Comparison of ENCODE assay signal across 8 cellular contexts in the genomic region with DNA sequence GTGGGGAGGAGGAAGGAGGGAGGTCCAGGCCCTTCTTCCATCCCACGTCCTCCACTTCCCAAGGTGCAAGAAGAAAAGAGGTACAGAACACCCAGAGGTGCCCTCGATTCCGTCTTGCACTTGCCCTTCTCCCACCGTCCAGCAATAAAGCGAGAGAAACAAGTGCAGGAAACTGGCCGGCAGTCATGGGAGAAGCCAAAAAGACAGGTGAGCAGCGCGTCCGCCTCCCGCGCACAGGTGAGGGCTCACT. TPM values are rescaled to one million over a fixed set of nuclear protein-coding genes. Genes with fewer than 3 reads are reported as not detected.
A peak's percentile ranks its signal among the peaks of the same experiment; 100 is the strongest.
DNase-seq lines count a peak whose midpoint lies in the region; ATAC-seq and TF ChIP-seq lines count a peak whose summit lies in the region.

No MANE protein-coding gene starts in this region.

- H3K9me3 Mint-ChIP-seq in chondrocyte (ENCODE audit: low read depth): no peaks in the 10 kb centered on the region
- H3K9me3 Mint-ChIP-seq in natural killer cell: no peaks in the 10 kb centered on the region

- H3K4me3 ChIP-seq in DND-41 (ENCODE audit: low read depth in 1 of 2, low read length in 2 of 2) (peak overlapping the region; percentile 32 to 72; a peak in 3 of 4 replicates), HUES6 (ENCODE audit: low read depth, low read length) (peak overlapping the region; percentile 93)

- H3K36me3 Mint-ChIP-seq in chondrocyte (ENCODE audit: low read depth) (no peaks in the 10 kb centered on the region), natural killer cell (no peaks in the 10 kb centered on the region)

- no peak for TF ChIP-seq CTCF in DND-41 (IDR thresholded peaks at IDR 0.05; ENCODE audit: borderline replicate concordance, extremely low read depth, low read length, poor library complexity, severe bottlenecking)
- TF ChIP-seq CTCF in chondrocyte (IDR thresholded peaks at IDR 0.05): no peak
- TF ChIP-seq CTCF in natural killer cell (IDR thresholded peaks at IDR 0.05): no peak

- H3K4me1 ChIP-seq in DND-41 (ENCODE audit: insufficient read depth, low read length): peaks cover 28% of the 10 kb centered on the region
- H3K4me1 ChIP-seq in HUES6 (ENCODE audit: control insufficient read depth, insufficient read depth, low read length): peaks cover 35% of the 10 kb centered on the region

- H3K4me2 ChIP-seq in DND-41 (ENCODE audit: insufficient read depth, low read length): peak overlapping the region; percentile 87

- H3K9me3 ChIP-seq in DND-41 (ENCODE audit: insufficient read depth, low read length, severe bottlenecking): no peaks in the 10 kb centered on the region
- no peaks in the 10 kb centered on the region for H3K9me3 ChIP-seq in HUES6 (ENCODE audit: control insufficient read depth, insufficient read depth, low read depth, low read length)

- peak overlapping the region; percentile 64 for H3K27ac Mint-ChIP-seq in chondrocyte (ENCODE audit: unreplicated experiment)
- peak overlapping the region; percentile 88 to 90 for H3K27ac Mint-ChIP-seq in natural killer cell

- no peaks in the 10 kb centered on the region for H3K27me3 Mint-ChIP-seq in chondrocyte (ENCODE audit: low read depth)
- H3K27me3 Mint-ChIP-seq in natural killer cell (ENCODE audit: low read depth in 2 of 2): no peaks in the 10 kb centered on the region

- ATAC-seq in DND-41 (ENCODE audit: insufficient read depth, low read depth) (peak; percentile 15; the same call in 1 of the 3 replicates), natural killer cell (peak in 1 of 3 donors; percentile 11), HG02763 (IDR thresholded peaks at IDR 0.05; ENCODE audit: unreplicated experiment) (no peak), GM18511 (IDR thresholded peaks at IDR 0.05; ENCODE audit: unreplicated experiment) (no peak)

- peaks cover 26% of the 10 kb centered on the region for H3K4me1 Mint-ChIP-seq in chondrocyte (ENCODE audit: low read depth)
- H3K4me1 Mint-ChIP-seq in natural killer cell: peaks cover 20 to 23% of the 10 kb centered on the region in 2 donors

- intact Hi-C loops in natural killer cell (cut with micrococcal nuclease): loop anchor here (1.0 kb wide), 2 partner anchors 11 to 298 kb away; a partner anchor contains a TSS

- peak overlapping the region; percentile 85 for H3K4me3 Mint-ChIP-seq in chondrocyte (ENCODE audit: unreplicated experiment)
- peak overlapping the region; percentile 95 for H3K4me3 Mint-ChIP-seq in natural killer cell

- 0 out of 2 replicates have a peak, but pooled peaks cover 4% of the 10 kb centered on the region for H4K20me1 ChIP-seq in DND-41 (ENCODE audit: insufficient read depth, low read length)

- H3K27ac ChIP-seq in DND-41 (ENCODE audit: low read length): peak overlapping the region; percentile 75
- H3K27ac ChIP-seq in HUES6 (ENCODE audit: low read depth, low read length): peak overlapping the region; percentile 71

- H3K27me3 ChIP-seq in DND-41 (ENCODE audit: insufficient read depth, low read length, poor library complexity): no peaks in the 10 kb centered on the region
- H3K27me3 ChIP-seq in HUES6 (ENCODE audit: control insufficient read depth, insufficient read depth, low read length): peaks cover 6% of the 10 kb centered on the region; the same call in 1 of the 2 replicates

- peaks cover 19% of the 10 kb centered on the region for H3K79me2 ChIP-seq in DND-41 (ENCODE audit: insufficient read depth, low read length)

- DNase-seq in DND-41: no peak
- DNase-seq in chondrocyte (ENCODE audit: low spot score): no peak
- DNase-seq in natural killer cell: no peak
- no peak for DNase-seq in COLO829 (ENCODE audit: low spot score)
- no peak for DNase-seq in NCI-H1694 (lab: John Stamatoyannopoulos, UW)

- H3K36me3 ChIP-seq in DND-41 (ENCODE audit: insufficient read depth, low read length) (peaks cover 12% of the 10 kb centered on the region), HUES6 (ENCODE audit: control insufficient read depth, insufficient read depth, low read length) (peaks cover 5% of the 10 kb centered on the region)

- H2AFZ ChIP-seq in DND-41 (ENCODE audit: low read depth, low read length): peak overlapping the region; percentile 85

- peak overlapping the region; percentile 97 for H3K9ac ChIP-seq in DND-41 (ENCODE audit: low read depth, low read length)
- H3K9ac ChIP-seq in HUES6 (ENCODE audit: low read length): peak overlapping the region; percentile 81

RNA-seq across cellular contexts. Expression of a gene that starts 1.3 kb away (rescaled TPM):
- total RNA-seq in chondrocyte: not detected in 3 replicates
- total RNA-seq in natural killer cell: under 1 TPM; 0.25 to 0.41 (median 0.35) TPM

RNA-seq across cellular contexts. Expression of a gene that starts 17.7 kb away (rescaled TPM):
- total RNA-seq in chondrocyte (55.1 to 64.3 TPM (median 57.7 TPM) in 3 replicates), natural killer cell (10 to 100 TPM; 35.0 to 43.0 (median 37.7) TPM)

RNA-seq across cellular contexts. Expression of a gene that starts 29.4 kb away (rescaled TPM):
- total RNA-seq in chondrocyte (8.8 to 10.1 TPM (median 9.0 TPM) in 3 replicates), natural killer cell (10 to 100 TPM; 15.2 to 17.4 (median 15.5) TPM)

RNA-seq across cellular contexts. Expression of a gene that starts 31.5 kb away (rescaled TPM):
- total RNA-seq in chondrocyte (3.0 to 4.0 TPM (median 4.0 TPM) in 3 replicates), natural killer cell (1 to 10 TPM; 1.9 to 2.4 (median 2.1) TPM)

RNA-seq across cellular contexts. Expression of a gene that starts 52.5 kb away (rescaled TPM):
- 128 to 137 TPM (median 128 TPM) in 3 replicates for total RNA-seq in chondrocyte
- 100 to 1,000 TPM; 101 to 129 (median 110) TPM for total RNA-seq in natural killer cell
